1 cellular context compared by ENCODE assay signal in the genomic region with DNA sequence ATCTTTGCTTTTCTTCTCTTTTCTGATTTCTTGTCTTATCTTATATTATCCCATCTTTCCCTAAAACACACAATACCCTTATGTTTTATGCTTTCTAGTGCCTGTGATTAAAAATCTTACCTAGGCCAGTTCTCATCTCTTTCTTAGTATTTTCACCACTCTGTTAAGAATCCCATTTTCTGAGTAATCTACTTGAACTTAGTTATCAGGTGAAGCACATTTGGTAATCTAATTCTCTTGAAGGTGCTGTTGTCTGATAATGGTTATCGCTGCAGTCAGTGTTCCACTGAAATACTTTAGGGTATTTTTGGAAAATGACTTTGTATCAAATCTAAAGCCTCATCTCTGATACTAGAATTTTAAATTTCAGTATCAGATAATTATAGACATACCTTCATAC.
TF ChIP-seq lines count a peak whose summit lies in the region.

No MANE protein-coding gene starts in this region.

TF ChIP-seq in IMR-90, 13 proteins besides CTCF, POLR2A, EP300 and RAD21:
- TF ChIP-seq BHLHE40 (IDR thresholded peaks at IDR 0.05; ENCODE audit: low read depth, low read length) = no peak
- no peak for TF ChIP-seq MXI1 (IDR thresholded peaks at IDR 0.05; ENCODE audit: borderline replicate concordance, low read depth, low read length)
- no peak for TF ChIP-seq MAFK (IDR thresholded peaks at IDR 0.05; ENCODE audit: low read depth, low read length)
- TF ChIP-seq NFE2L2 (IDR thresholded peaks at IDR 0.05; ENCODE audit: low read depth, low read length) = no peak
- no peak for TF ChIP-seq CHD1 (IDR thresholded peaks at IDR 0.05; ENCODE audit: low read depth, low read length)
- TF ChIP-seq, protein P1, sequence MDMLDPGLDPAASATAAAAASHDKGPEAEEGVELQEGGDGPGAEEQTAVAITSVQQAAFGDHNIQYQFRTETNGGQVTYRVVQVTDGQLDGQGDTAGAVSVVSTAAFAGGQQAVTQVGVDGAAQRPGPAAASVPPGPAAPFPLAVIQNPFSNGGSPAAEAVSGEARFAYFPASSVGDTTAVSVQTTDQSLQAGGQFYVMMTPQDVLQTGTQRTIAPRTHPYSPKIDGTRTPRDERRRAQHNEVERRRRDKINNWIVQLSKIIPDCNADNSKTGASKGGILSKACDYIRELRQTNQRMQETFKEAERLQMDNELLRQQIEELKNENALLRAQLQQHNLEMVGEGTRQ (IDR thresholded peaks at IDR 0.05; ENCODE audit: low read depth, low read length) = no peak
- TF ChIP-seq RFX5 (IDR thresholded peaks at IDR 0.05; ENCODE audit: low read depth, low read length) = no peak
- TF ChIP-seq, protein P2, sequence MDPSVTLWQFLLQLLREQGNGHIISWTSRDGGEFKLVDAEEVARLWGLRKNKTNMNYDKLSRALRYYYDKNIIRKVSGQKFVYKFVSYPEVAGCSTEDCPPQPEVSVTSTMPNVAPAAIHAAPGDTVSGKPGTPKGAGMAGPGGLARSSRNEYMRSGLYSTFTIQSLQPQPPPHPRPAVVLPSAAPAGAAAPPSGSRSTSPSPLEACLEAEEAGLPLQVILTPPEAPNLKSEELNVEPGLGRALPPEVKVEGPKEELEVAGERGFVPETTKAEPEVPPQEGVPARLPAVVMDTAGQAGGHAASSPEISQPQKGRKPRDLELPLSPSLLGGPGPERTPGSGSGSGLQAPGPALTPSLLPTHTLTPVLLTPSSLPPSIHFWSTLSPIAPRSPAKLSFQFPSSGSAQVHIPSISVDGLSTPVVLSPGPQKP (IDR thresholded peaks at IDR 0.05; ENCODE audit: borderline replicate concordance, low read depth, low read length) = no peak
- TF ChIP-seq SMC3 (IDR thresholded peaks at IDR 0.05; ENCODE audit: low read depth, low read length) = no peak
- no peak for TF ChIP-seq MAZ (IDR thresholded peaks at IDR 0.05; ENCODE audit: borderline replicate concordance, low read depth, low read length)
- TF ChIP-seq RCOR1 (IDR thresholded peaks at IDR 0.05; ENCODE audit: insufficient replicate concordance, low read length) = no peak
- no peak for TF ChIP-seq FOS (IDR thresholded peaks at IDR 0.05; ENCODE audit: low read depth, low read length)
- TF ChIP-seq CEBPB (IDR thresholded peaks at IDR 0.05; ENCODE audit: low read depth, low read length) = no peak
